ENCODE assay signal across 7 cellular contexts in genomic region chr1:149229186-149229585, GRCh38.
DNase-seq lines count a peak whose midpoint lies in the region; ATAC-seq and TF ChIP-seq lines count a peak whose summit lies in the region.
"Not testable (repeated sequence)": the region's sequence is repeated elsewhere in the genome, so short reads cannot be mapped to it uniquely, and the experiment has no call there.

No MANE protein-coding gene starts in this region.

- CTCF ChIA-PET in T-cell (lab: Charles Lee); MCF 10A (lab: Yijun Ruan, JAX): not testable (repeated sequence)

- DNase-seq in T-cell; MCF 10A (ENCODE audit: unreplicated experiment); left ventricle myocardium superior; right lobe of liver; omental fat pad (ENCODE audit: low spot score); suprapubic skin (ENCODE audit: low spot score in 2 of 2): not testable (repeated sequence)

- H3K4me3 Mint-ChIP-seq in T-cell; MCF 10A (ENCODE audit: unreplicated experiment): not testable (repeated sequence)

- POLR2A ChIA-PET in T-cell (lab: Charles Lee); MCF 10A (lab: Yijun Ruan, JAX): not testable (repeated sequence)

- not testable (repeated sequence) for H3K9me3 ChIP-seq in gastroesophageal sphincter, right lobe of liver, suprapubic skin

- intact Hi-C loops in MCF 10A (cut with micrococcal nuclease); left ventricle myocardium superior (cut with micrococcal nuclease); right lobe of liver (cut with DNase I): not testable (repeated sequence)

- H3K4me1 ChIP-seq in gastroesophageal sphincter, right lobe of liver, suprapubic skin: not testable (repeated sequence)

- WGBS in gastroesophageal sphincter (ENCODE audit: low coverage in 1 of 2), 2 donors: no CpG with 5 or more reads among the region's 3 CpGs
- WGBS in right lobe of liver (ENCODE audit: insufficient coverage, low coverage, low lambda C conversion rate, missing lambda C conversion rate): no CpG with 5 or more reads among the region's 3 CpGs
- WGBS in suprapubic skin: no CpG with 5 or more reads among the region's 3 CpGs

- H3K27me3 ChIP-seq in gastroesophageal sphincter, right lobe of liver, suprapubic skin: not testable (repeated sequence)

- not testable (repeated sequence) for H3K9me3 Mint-ChIP-seq in T-cell; MCF 10A (ENCODE audit: unreplicated experiment)

- TF ChIP-seq POLR2A in gastroesophageal sphincter (IDR thresholded peaks at IDR 0.05); right lobe of liver (IDR thresholded peaks at IDR 0.05); suprapubic skin (IDR thresholded peaks at IDR 0.05): not testable (repeated sequence)

- not testable (repeated sequence) for TF ChIP-seq CTCF in MCF 10A (IDR thresholded peaks at IDR 0.05; ENCODE audit: unreplicated experiment); gastroesophageal sphincter (IDR thresholded peaks at IDR 0.05); right lobe of liver (IDR thresholded peaks at IDR 0.05); omental fat pad (IDR thresholded peaks at IDR 0.05); suprapubic skin (IDR thresholded peaks at IDR 0.05)

- not testable (repeated sequence) for H3K36me3 Mint-ChIP-seq in T-cell; MCF 10A (ENCODE audit: insufficient read depth, unreplicated experiment)

- H3K27me3 Mint-ChIP-seq in T-cell; MCF 10A (ENCODE audit: insufficient read depth, unreplicated experiment): not testable (repeated sequence)

- H3K27ac ChIP-seq in gastroesophageal sphincter (peak overlapping the region; percentile 73 to 86 (median 78)), right lobe of liver (peak overlapping the region in 2 of 3 donors; percentile 52 to 70), suprapubic skin (peak overlapping the region; percentile 82)

- not testable (repeated sequence) for H3K36me3 ChIP-seq in gastroesophageal sphincter, right lobe of liver, suprapubic skin

- not testable (repeated sequence) for H3K27ac Mint-ChIP-seq in T-cell; MCF 10A (ENCODE audit: low read depth, unreplicated experiment)

- not testable (repeated sequence) for H3K4me1 Mint-ChIP-seq in T-cell; MCF 10A (ENCODE audit: insufficient read depth, unreplicated experiment)

- ATAC-seq in T-cell (replicated peaks in 1 of 4): peak in 3 of 4 experiments; percentile 13 to 37 (median 20)
- peak; percentile 10 for ATAC-seq in gastroesophageal sphincter
- ATAC-seq in left ventricle myocardium superior: peak; percentile 70
- ATAC-seq in right lobe of liver: peak; percentile 45 to 57 (median 51)
- peak; percentile 10 for ATAC-seq in omental fat pad (ENCODE audit: low FRiP score)

- not testable (repeated sequence) for H3K4me3 ChIP-seq in gastroesophageal sphincter, right lobe of liver, suprapubic skin

- not testable (repeated sequence) for TF ChIP-seq EP300 in gastroesophageal sphincter (IDR thresholded peaks at IDR 0.05); suprapubic skin (IDR thresholded peaks at IDR 0.05)

- TSS peak; percentile 87 for BruUV-seq in MCF 10A (replicated peaks; lab: Mats Ljungman, UMichigan)

Comparison
In these comparisons a context has a peak if more than half of its experiments do, and no peak if none do; other contexts are left out.
1. ATAC-seq: peak in every context shown above with its lines; median percentile 70 in left ventricle myocardium superior; 51 in right lobe of liver; 20 in T-cell; 10 in gastroesophageal sphincter; 10 in omental fat pad.